Comparison of ENCODE assay signal across 1 cellular context in genomic region chr22:17628304-17629166, GRCh38.
A peak's percentile ranks its signal among the peaks of the same experiment; 100 is the strongest.
TF ChIP-seq lines count a peak whose summit lies in the region.

ATP6V1E1 (minus strand) TSS chr22:17628749; CDS start chr22:17628635, 114 bp downstream.

TF ChIP-seq in K562, 482 proteins besides CTCF, POLR2A, EP300 and RAD21 (continued from another document and continues in another):
- TF ChIP-seq GTF2F1 (IDR thresholded peaks at IDR 0.05; ENCODE audit: low read depth, low read length) (no peak), ARID1B (IDR thresholded peaks at IDR 0.05) (peak; percentile 65), ZFP30 (CRISPR knock-in tag; IDR thresholded peaks at IDR 0.05; ENCODE audit: borderline replicate concordance) (no peak), BDP1 (IDR thresholded peaks at IDR 0.05; ENCODE audit: insufficient read depth, insufficient read length) (no peak), COPS2 (conservative IDR thresholded peaks at IDR 0.05) (no peak), SUPT5H (IDR thresholded peaks at IDR 0.05) (peak; percentile 88), NR2F6 (CRISPR knock-in tag; IDR thresholded peaks at IDR 0.05) (no peak), XRCC4 (IDR thresholded peaks at IDR 0.05; ENCODE audit: extremely low read depth, insufficient read depth, insufficient read length) (no peak), ZNF253 (CRISPR knock-in tag; conservative IDR thresholded peaks at IDR 0.05) (no peak), TRIM28 (IDR thresholded peaks at IDR 0.05) (no peak), PHF20 (IDR thresholded peaks at IDR 0.05; ENCODE audit: partially characterized antibody) (peak; percentile 94), ZNF764 (CRISPR knock-in tag; IDR thresholded peaks at IDR 0.05; ENCODE audit: low read depth) (no peak), RREB1 (CRISPR knock-in tag; IDR thresholded peaks at IDR 0.05) (no peak), ZNF224 (CRISPR knock-in tag; IDR thresholded peaks at IDR 0.05) (peak; percentile 81; the same call in 1 of the 2 replicates), IRF2 (CRISPR knock-in tag; IDR thresholded peaks at IDR 0.05) (no peak), MXD1 (CRISPR knock-in tag; IDR thresholded peaks at IDR 0.05; ENCODE audit: borderline replicate concordance, poor library complexity, severe bottlenecking) (no peak), TAF1 (IDR thresholded peaks at IDR 0.05; ENCODE audit: control insufficient read depth, extremely low read depth, insufficient read depth, low read length, severe bottlenecking) (peak; percentile 64), ZC3H11A (IDR thresholded peaks at IDR 0.05; ENCODE audit: low read depth, low read length) (0 out of 2 replicates have a peak, but pooled peaks have one; percentile 76), EHMT2 (IDR thresholded peaks at IDR 0.05) (peak; percentile 37), FOXJ3 (CRISPR knock-in tag; IDR thresholded peaks at IDR 0.05) (no peak), XRCC5 (IDR thresholded peaks at IDR 0.05; ENCODE audit: low read depth, low read length) (peak; percentile 50; the same call in 1 of the 2 replicates), ATF2 (CRISPR knock-in tag; IDR thresholded peaks at IDR 0.05) (no peak), ZNF707 (CRISPR knock-in tag; conservative IDR thresholded peaks at IDR 0.05) (no peak), ZKSCAN3 (CRISPR knock-in tag; IDR thresholded peaks at IDR 0.05) (no peak), GATA2 (CRISPR knock-in tag; IDR thresholded peaks at IDR 0.05) (no peak), ZNF217 (CRISPR knock-in tag; IDR thresholded peaks at IDR 0.05) (no peak), HMG20B (CRISPR knock-in tag; IDR thresholded peaks at IDR 0.05) (peak; percentile 77; the same call in 1 of the 2 replicates), PURB (CRISPR knock-in tag; IDR thresholded peaks at IDR 0.05; ENCODE audit: low read depth) (no peak), THRA (IDR thresholded peaks at IDR 0.05) (no peak), DPF2 (IDR thresholded peaks at IDR 0.05) (peak; percentile 86), POU5F1 (IDR thresholded peaks at IDR 0.05; ENCODE audit: borderline replicate concordance, low read depth, low read length, partially characterized antibody) (no peak), ZNF780A (CRISPR knock-in tag; IDR thresholded peaks at IDR 0.05) (no peak), ATF3 (IDR thresholded peaks at IDR 0.05) (no peak), ATF3 (CRISPR knock-in tag; conservative IDR thresholded peaks at IDR 0.05) (no peak), RBM34 (IDR thresholded peaks at IDR 0.05; ENCODE audit: borderline replicate concordance, insufficient read depth, low read length) (no peak), PRPF4 (IDR thresholded peaks at IDR 0.05; ENCODE audit: insufficient read depth, low read depth, low read length, poor library complexity, severe bottlenecking) (no peak), ZNF347 (CRISPR knock-in tag; IDR thresholded peaks at IDR 0.05; ENCODE audit: low read depth) (0 out of 2 replicates have a peak, but pooled peaks have one; percentile 57), PYGO2 (tag; IDR thresholded peaks at IDR 0.05) (no peak), FUS (optimal IDR thresholded peaks at IDR 0.05; ENCODE audit: low read depth, low read length) (no peak), HEY1 (CRISPR knock-in tag; IDR thresholded peaks at IDR 0.05; ENCODE audit: borderline replicate concordance) (peak; percentile 71), THAP12 (CRISPR knock-in tag; IDR thresholded peaks at IDR 0.05) (0 out of 2 replicates have a peak, but pooled peaks have one; percentile 5), ARID3B (CRISPR knock-in tag; IDR thresholded peaks at IDR 0.05; ENCODE audit: borderline replicate concordance) (no peak), DIDO1 (tag; IDR thresholded peaks at IDR 0.05; ENCODE audit: low read depth) (0 out of 2 replicates have a peak, but pooled peaks have one; percentile 26), SAFB (IDR thresholded peaks at IDR 0.05; ENCODE audit: borderline replicate concordance, low read depth, low read length) (no peak)
- TF ChIP-seq, protein P1, sequence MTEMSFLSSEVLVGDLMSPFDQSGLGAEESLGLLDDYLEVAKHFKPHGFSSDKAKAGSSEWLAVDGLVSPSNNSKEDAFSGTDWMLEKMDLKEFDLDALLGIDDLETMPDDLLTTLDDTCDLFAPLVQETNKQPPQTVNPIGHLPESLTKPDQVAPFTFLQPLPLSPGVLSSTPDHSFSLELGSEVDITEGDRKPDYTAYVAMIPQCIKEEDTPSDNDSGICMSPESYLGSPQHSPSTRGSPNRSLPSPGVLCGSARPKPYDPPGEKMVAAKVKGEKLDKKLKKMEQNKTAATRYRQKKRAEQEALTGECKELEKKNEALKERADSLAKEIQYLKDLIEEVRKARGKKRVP (CRISPR knock-in tag; IDR thresholded peaks at IDR 0.05), result no peak
- TF ChIP-seq, protein P2, sequence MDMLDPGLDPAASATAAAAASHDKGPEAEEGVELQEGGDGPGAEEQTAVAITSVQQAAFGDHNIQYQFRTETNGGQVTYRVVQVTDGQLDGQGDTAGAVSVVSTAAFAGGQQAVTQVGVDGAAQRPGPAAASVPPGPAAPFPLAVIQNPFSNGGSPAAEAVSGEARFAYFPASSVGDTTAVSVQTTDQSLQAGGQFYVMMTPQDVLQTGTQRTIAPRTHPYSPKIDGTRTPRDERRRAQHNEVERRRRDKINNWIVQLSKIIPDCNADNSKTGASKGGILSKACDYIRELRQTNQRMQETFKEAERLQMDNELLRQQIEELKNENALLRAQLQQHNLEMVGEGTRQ (CRISPR knock-in tag; IDR thresholded peaks at IDR 0.05), result peak; percentile 96
- TF ChIP-seq, protein P3, sequence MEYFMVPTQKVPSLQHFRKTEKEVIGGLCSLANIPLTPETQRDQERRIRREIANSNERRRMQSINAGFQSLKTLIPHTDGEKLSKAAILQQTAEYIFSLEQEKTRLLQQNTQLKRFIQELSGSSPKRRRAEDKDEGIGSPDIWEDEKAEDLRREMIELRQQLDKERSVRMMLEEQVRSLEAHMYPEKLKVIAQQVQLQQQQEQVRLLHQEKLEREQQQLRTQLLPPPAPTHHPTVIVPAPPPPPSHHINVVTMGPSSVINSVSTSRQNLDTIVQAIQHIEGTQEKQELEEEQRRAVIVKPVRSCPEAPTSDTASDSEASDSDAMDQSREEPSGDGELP (CRISPR knock-in tag; IDR thresholded peaks at IDR 0.05; ENCODE audit: borderline replicate concordance), result peak; percentile 96
- TF ChIP-seq, protein P4, sequence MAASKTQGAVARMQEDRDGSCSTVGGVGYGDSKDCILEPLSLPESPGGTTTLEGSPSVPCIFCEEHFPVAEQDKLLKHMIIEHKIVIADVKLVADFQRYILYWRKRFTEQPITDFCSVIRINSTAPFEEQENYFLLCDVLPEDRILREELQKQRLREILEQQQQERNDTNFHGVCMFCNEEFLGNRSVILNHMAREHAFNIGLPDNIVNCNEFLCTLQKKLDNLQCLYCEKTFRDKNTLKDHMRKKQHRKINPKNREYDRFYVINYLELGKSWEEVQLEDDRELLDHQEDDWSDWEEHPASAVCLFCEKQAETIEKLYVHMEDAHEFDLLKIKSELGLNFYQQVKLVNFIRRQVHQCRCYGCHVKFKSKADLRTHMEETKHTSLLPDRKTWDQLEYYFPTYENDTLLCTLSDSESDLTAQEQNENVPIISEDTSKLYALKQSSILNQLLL (CRISPR knock-in tag; IDR thresholded peaks at IDR 0.05; ENCODE audit: borderline replicate concordance), result no peak
- TF ChIP-seq, protein P5, sequence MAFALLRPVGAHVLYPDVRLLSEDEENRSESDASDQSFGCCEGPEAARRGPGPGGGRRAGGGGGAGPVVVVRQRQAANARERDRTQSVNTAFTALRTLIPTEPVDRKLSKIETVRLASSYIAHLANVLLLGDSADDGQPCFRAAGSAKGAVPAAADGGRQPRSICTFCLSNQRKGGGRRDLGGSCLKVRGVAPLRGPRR (CRISPR knock-in tag; IDR thresholded peaks at IDR 0.05), result no peak
